ENCODE assay signal across 8 cellular contexts in genomic region chrX:11787564-11787963, GRCh38. TPM values are rescaled to one million over a fixed set of nuclear protein-coding genes. Genes with fewer than 3 reads are reported as not detected.
DNase-seq lines count a peak whose midpoint lies in the region; ATAC-seq and TF ChIP-seq lines count a peak whose summit lies in the region.

No MANE protein-coding gene starts in this region.

- intact Hi-C loops in CD4-positive, alpha-beta memory T cell (cut with micrococcal nuclease) = loop anchor here (1.0 to 10.0 kb wide), 2 partner anchors 121 to 1007 kb away; partner anchors contain the start of gene PRPS2
- intact Hi-C loops in IMR-90 (cut with micrococcal nuclease) = loop anchor here (5.0 kb wide), 2 partner anchors 660 to 915 kb away; no protein-coding TSS in a partner anchor
- intact Hi-C loops in natural killer cell (cut with micrococcal nuclease) = no loop called here

- H3K79me1 ChIP-seq in IMR-90 (ENCODE audit: low read depth in 1 of 2, low read length in 2 of 2) = no peaks in the 10 kb centered on the region

- no peak overlapping the region for H3K4me3 ChIP-seq in CD4-positive, alpha-beta memory T cell (ENCODE audit: low read length in 2 of 2)
- 0 out of 2 replicates have a peak overlapping the region, but pooled peaks have one; percentile 5 for H3K4me3 ChIP-seq in IMR-90 (ENCODE audit: insufficient read depth, low read depth, low read length)
- peak overlapping the region; percentile 35 for H3K4me3 ChIP-seq in epithelial cell of proximal tubule (ENCODE audit: low read depth, low read length)

- dilution Hi-C loops in IMR-90 (cut with HindIII; ENCODE audit: low sequenced_read_pairs, unreplicated experiment) = no loop called here

- no peaks in the 10 kb centered on the region for H3K27me3 ChIP-seq in CD4-positive, alpha-beta memory T cell (ENCODE audit: insufficient read depth, low read length)
- no peaks in the 10 kb centered on the region for H3K27me3 ChIP-seq in IMR-90 (ENCODE audit: control insufficient read depth, insufficient read depth, low read length)

- POLR2A ChIA-PET in CD4-positive, alpha-beta memory T cell (lab: Charles Lee; ENCODE audit: partially characterized antibody) = interaction anchor here (1.2 kb wide), 1 partner anchor 28 kb away, joined by 4 read pairs; no protein-coding TSS in a partner anchor
- POLR2A ChIA-PET in IMR-90 (lab: Charles Lee; ENCODE audit: unreplicated experiment) = no interaction called here

- H3K27me3 Mint-ChIP-seq in CD4-positive, alpha-beta memory T cell = no peaks in the 10 kb centered on the region
- no peaks in the 10 kb centered on the region for H3K27me3 Mint-ChIP-seq in activated CD8-positive, alpha-beta memory T cell treated with anti-CD3 and anti-CD28 coated beads, Interleukin-2, amount 10 ng/mL, durations not matched to agents 7 days and 5 days
- no peaks in the 10 kb centered on the region for H3K27me3 Mint-ChIP-seq in natural killer cell (ENCODE audit: low read depth in 2 of 2)

- H2BK20ac ChIP-seq in IMR-90 (ENCODE audit: low read depth, low read length) = no peak overlapping the region

- no peak overlapping the region for H4K8ac ChIP-seq in IMR-90 (ENCODE audit: low read depth in 2 of 2, low read length in 2 of 2)

- H3K9me3 Mint-ChIP-seq in CD4-positive, alpha-beta memory T cell = no peaks in the 10 kb centered on the region
- H3K9me3 Mint-ChIP-seq in activated CD8-positive, alpha-beta memory T cell treated with anti-CD3 and anti-CD28 coated beads, Interleukin-2, amount 10 ng/mL, durations not matched to agents 7 days and 5 days (ENCODE audit: low read depth) = no peaks in the 10 kb centered on the region
- no peaks in the 10 kb centered on the region for H3K9me3 Mint-ChIP-seq in natural killer cell

- H3K36me3 Mint-ChIP-seq in CD4-positive, alpha-beta memory T cell = peaks cover 0 to 3% of the 10 kb centered on the region in 2 donors
- no peaks in the 10 kb centered on the region for H3K36me3 Mint-ChIP-seq in activated CD8-positive, alpha-beta memory T cell treated with anti-CD3 and anti-CD28 coated beads, Interleukin-2, amount 10 ng/mL, durations not matched to agents 7 days and 5 days
- H3K36me3 Mint-ChIP-seq in natural killer cell = no peaks in the 10 kb centered on the region

- H2AK5ac ChIP-seq in IMR-90 (ENCODE audit: low read depth, low read length) = no peak overlapping the region

- no peak overlapping the region for H2AK9ac ChIP-seq in IMR-90 (replicated peaks; ENCODE audit: low read depth, low read length, poor library complexity)

- H2AFZ ChIP-seq in IMR-90 (replicated peaks; ENCODE audit: low read length, poor library complexity) = peak overlapping the region; percentile 15

- no peaks in the 10 kb centered on the region for H4K20me1 ChIP-seq in IMR-90 (ENCODE audit: insufficient read depth, low read length)

- no peaks in the 10 kb centered on the region for H3K36me3 ChIP-seq in CD4-positive, alpha-beta memory T cell (ENCODE audit: insufficient read depth, low read length)
- no peaks in the 10 kb centered on the region for H3K36me3 ChIP-seq in IMR-90 (ENCODE audit: control insufficient read depth, insufficient read depth, low read length)

- peak; percentile 45 for TF ChIP-seq CTCF in IMR-90 (conservative IDR thresholded peaks at IDR 0.05; ENCODE audit: low read depth, low read length)
- TF ChIP-seq CTCF in epithelial cell of proximal tubule (conservative IDR thresholded peaks at IDR 0.05; ENCODE audit: low read depth, low read length) = peak; percentile 71
- peak; percentile 57 for TF ChIP-seq CTCF in natural killer cell (IDR thresholded peaks at IDR 0.05)

- no peak for TF ChIP-seq POLR2A in IMR-90 (IDR thresholded peaks at IDR 0.05; ENCODE audit: low read depth, low read length)

- peak; percentile 28 for TF ChIP-seq RAD21 in IMR-90 (IDR thresholded peaks at IDR 0.05; ENCODE audit: low read length)

- H2BK5ac ChIP-seq in IMR-90 (ENCODE audit: low read depth, low read length, poor library complexity, severe bottlenecking) = no peak overlapping the region

- no peak overlapping the region for H3K56ac ChIP-seq in IMR-90 (ENCODE audit: extremely low read depth, insufficient read depth, low read length)

- in situ Hi-C loops in IMR-90 (cut with MboI; ENCODE audit: low sequenced_read_pairs) = no loop called here

- no peak overlapping the region for H3K14ac ChIP-seq in IMR-90 (replicated peaks; ENCODE audit: low read depth, low read length)

- DNase-seq in CD4-positive, alpha-beta memory T cell = peak; percentile 54 to 62 (median 57)
- DNase-seq in IMR-90 (peak; percentile 33), epithelial cell of proximal tubule (ENCODE audit: low read depth) (no peak), natural killer cell (peak; percentile 28), DMS153 treated with DMSO at 0.1 percent for 48 hours (lab: John Stamatoyannopoulos, UW; ENCODE audit: unreplicated experiment) (no peak)
- peak; percentile 80 for DNase-seq in activated CD8-positive, alpha-beta memory T cell treated with anti-CD3 and anti-CD28 coated beads, Interleukin-2, amount 10 ng/mL, durations not matched to agents 7 days and 5 days
- DNase-seq in stimulated activated CD8-positive, alpha-beta memory T cell treated with anti-CD3 and anti-CD28 coated beads, Interleukin-7, amount 100 ng/mL, for 4 hours (ENCODE audit: low read depth in 2 of 2) = peak; percentile 49 to 55

- H3K4me2 ChIP-seq in IMR-90 (ENCODE audit: low read depth, low read length) = peak overlapping the region; percentile 64

- no peak overlapping the region for H2BK15ac ChIP-seq in IMR-90 (ENCODE audit: low read depth, low read length)

- no peak overlapping the region for H4K91ac ChIP-seq in IMR-90 (ENCODE audit: insufficient read depth, low read depth, low read length)

- CTCF ChIA-PET in CD4-positive, alpha-beta memory T cell (lab: Charles Lee; ENCODE audit: partially characterized antibody) = interaction anchor here (0.6 to 2.5 kb wide), 18 partner anchors 9 to 914 kb away, joined by 3 to 11 read pairs (median 6); no protein-coding TSS in a partner anchor
- CTCF ChIA-PET in IMR-90 (lab: Yijun Ruan, JAX) = interaction anchor here (0.5 to 1.7 kb wide), 2 partner anchors 16 to 778 kb away, joined by 3 to 4 read pairs; no protein-coding TSS in a partner anchor
- CTCF ChIA-PET in activated CD8-positive, alpha-beta memory T cell treated with anti-CD3 and anti-CD28 coated beads, Interleukin-2, amount 10 ng/mL, durations not matched to agents 7 days and 5 days (lab: Charles Lee) = interaction anchor here (0.6 to 1.9 kb wide), 8 partner anchors 9 to 913 kb away, joined by 3 to 8 read pairs (median 3); no protein-coding TSS in a partner anchor

- H3K9ac ChIP-seq in IMR-90 (ENCODE audit: low read depth, low read length) = no peak overlapping the region

- no peak overlapping the region for H4K5ac ChIP-seq in IMR-90 (ENCODE audit: low read depth, low read length)

- H3K23ac ChIP-seq in IMR-90 (ENCODE audit: low read depth, low read length) = no peak overlapping the region

- no peak overlapping the region for H2BK120ac ChIP-seq in IMR-90 (ENCODE audit: low read depth, low read length)

- no peaks in the 10 kb centered on the region for H3K9me3 ChIP-seq in CD4-positive, alpha-beta memory T cell (ENCODE audit: control insufficient read depth in 1 of 2, low read length in 2 of 2)
- no peaks in the 10 kb centered on the region for H3K9me3 ChIP-seq in IMR-90 (ENCODE audit: control insufficient read depth, insufficient read depth, low read length)

- H3K4me3 Mint-ChIP-seq in CD4-positive, alpha-beta memory T cell = peak overlapping the region; percentile 55 to 79 (median 71)
- H3K4me3 Mint-ChIP-seq in activated CD8-positive, alpha-beta memory T cell treated with anti-CD3 and anti-CD28 coated beads, Interleukin-2, amount 10 ng/mL, durations not matched to agents 7 days and 5 days = peak overlapping the region; percentile 53
- peak overlapping the region; percentile 83 for H3K4me3 Mint-ChIP-seq in natural killer cell

- peaks cover 12% of the 10 kb centered on the region for H3K4me1 ChIP-seq in CD4-positive, alpha-beta memory T cell (ENCODE audit: insufficient read depth, low read length)
- H3K4me1 ChIP-seq in IMR-90 (ENCODE audit: control insufficient read depth, insufficient read depth, low read length) = no peaks in the 10 kb centered on the region

- peaks cover 5 to 28% (median 9%) of the 10 kb centered on the region in 4 donors for H3K4me1 Mint-ChIP-seq in CD4-positive, alpha-beta memory T cell
- H3K4me1 Mint-ChIP-seq in activated CD8-positive, alpha-beta memory T cell treated with anti-CD3 and anti-CD28 coated beads, Interleukin-2, amount 10 ng/mL, durations not matched to agents 7 days and 5 days = peaks cover 12% of the 10 kb centered on the region
- peaks cover 8 to 12% of the 10 kb centered on the region in 2 donors for H3K4me1 Mint-ChIP-seq in natural killer cell

- peak; percentile 73 for ATAC-seq in IMR-90 (ENCODE audit: low read depth)
- ATAC-seq in activated CD8-positive, alpha-beta memory T cell treated with anti-CD3 and anti-CD28 coated beads, Interleukin-2, amount 10 ng/mL, durations not matched to agents 7 days and 5 days = peak; percentile 80
- peak in 2 of 3 donors; percentile 61 to 84 for ATAC-seq in natural killer cell
- ATAC-seq in HG02571 (IDR thresholded peaks at IDR 0.05; ENCODE audit: unreplicated experiment) = no peak

- no peak overlapping the region for H3K27ac ChIP-seq in CD4-positive, alpha-beta memory T cell (ENCODE audit: low read depth, low read length)
- no peak overlapping the region for H3K27ac ChIP-seq in IMR-90 (ENCODE audit: insufficient read depth, low read length)

- H3K4ac ChIP-seq in IMR-90 (ENCODE audit: low read depth, low read length) = no peak overlapping the region

- WGBS in IMR-90 (ENCODE audit: extremely low coverage in 2 of 2, insufficient read length in 1 of 2), 2 experiments = 47% methylated on average over 3 of the region's 18 CpGs; no CpG with 5 or more reads in 1 of the 2 experiments

- no peak overlapping the region for H3K18ac ChIP-seq in IMR-90 (ENCODE audit: low read depth, low read length)

- no peaks in the 10 kb centered on the region for H3K9me1 ChIP-seq in IMR-90 (ENCODE audit: insufficient read depth, low read length)

- no TSS peak for BruUV-seq in IMR-90 (replicated peaks; lab: Mats Ljungman, UMichigan)

- H3K27ac Mint-ChIP-seq in CD4-positive, alpha-beta memory T cell = peak overlapping the region in 3 of 7 donors; percentile 19 to 46 (median 22)
- no peak overlapping the region for H3K27ac Mint-ChIP-seq in activated CD8-positive, alpha-beta memory T cell treated with anti-CD3 and anti-CD28 coated beads, Interleukin-2, amount 10 ng/mL, durations not matched to agents 7 days and 5 days
- H3K27ac Mint-ChIP-seq in natural killer cell = peak overlapping the region in 1 of 2 donors; percentile 65

RNA-seq across cellular contexts. Expression of gene MSL3, which starts 29.5 kb away (rescaled TPM):
- total RNA-seq in CD4-positive, alpha-beta memory T cell = 100 to 1,000 TPM; 129 to 140 TPM
- polyA plus RNA-seq in CD4-positive, alpha-beta memory T cell = 10 to 100 TPM; 62.6 to 72.9 TPM
- 21.3 and 22.2 TPM in 2 replicates for total RNA-seq in IMR-90 (2012; rRNA removed)
- 19.6 TPM in 2 replicates for polyA plus RNA-seq in IMR-90 (2012; rRNA removed)
- polyA plus RNA-seq in IMR-90 (2012; cell fraction: cytosol; rRNA removed) = 8.3 and 13.6 TPM in 2 replicates
- 29.0 and 69.5 TPM in 2 replicates for polyA plus RNA-seq in IMR-90 (2012; cell fraction: nucleus; rRNA removed; ENCODE audit: low replicate concordance)
- 10 to 100 TPM; 44.3 to 49.9 TPM for total RNA-seq in activated CD8-positive, alpha-beta memory T cell treated with anti-CD3 and anti-CD28 coated beads, Interleukin-2, amount 10 ng/mL, durations not matched to agents 7 days and 5 days
- 30.6 and 35.3 TPM in 2 replicates for total RNA-seq in epithelial cell of proximal tubule
- 10 to 100 TPM; 63.0 to 64.9 (median 63.3) TPM for total RNA-seq in natural killer cell

Comparison
In these comparisons a context has a peak if more than half of its experiments do, and no peak if none do; other contexts are left out.
1. DNase-seq: peak in CD4-positive, alpha-beta memory T cell (5 of 5), IMR-90 (single experiment), activated CD8-positive, alpha-beta memory T cell treated with anti-CD3 and anti-CD28 coated beads, Interleukin-2, amount 10 ng/mL, durations not matched to agents 7 days and 5 days (single experiment), natural killer cell (single experiment) and stimulated activated CD8-positive, alpha-beta memory T cell treated with anti-CD3 and anti-CD28 coated beads, Interleukin-7, amount 100 ng/mL, for 4 hours (2 of 2); none in epithelial cell of proximal tubule (single experiment) and DMS153 treated with DMSO at 0.1 percent for 48 hours (single experiment).
2. H3K4me3 ChIP-seq: peak in IMR-90 (single experiment) and epithelial cell of proximal tubule (single experiment); none in CD4-positive, alpha-beta memory T cell (0 of 2).
3. Peak in every context shown above with its lines, with median percentiles within 50 percentile points of each other: H3K4me3 Mint-ChIP-seq and CTCF ChIP-seq.